Comparison of ENCODE assay signal across 8 cellular contexts in the genomic region with DNA sequence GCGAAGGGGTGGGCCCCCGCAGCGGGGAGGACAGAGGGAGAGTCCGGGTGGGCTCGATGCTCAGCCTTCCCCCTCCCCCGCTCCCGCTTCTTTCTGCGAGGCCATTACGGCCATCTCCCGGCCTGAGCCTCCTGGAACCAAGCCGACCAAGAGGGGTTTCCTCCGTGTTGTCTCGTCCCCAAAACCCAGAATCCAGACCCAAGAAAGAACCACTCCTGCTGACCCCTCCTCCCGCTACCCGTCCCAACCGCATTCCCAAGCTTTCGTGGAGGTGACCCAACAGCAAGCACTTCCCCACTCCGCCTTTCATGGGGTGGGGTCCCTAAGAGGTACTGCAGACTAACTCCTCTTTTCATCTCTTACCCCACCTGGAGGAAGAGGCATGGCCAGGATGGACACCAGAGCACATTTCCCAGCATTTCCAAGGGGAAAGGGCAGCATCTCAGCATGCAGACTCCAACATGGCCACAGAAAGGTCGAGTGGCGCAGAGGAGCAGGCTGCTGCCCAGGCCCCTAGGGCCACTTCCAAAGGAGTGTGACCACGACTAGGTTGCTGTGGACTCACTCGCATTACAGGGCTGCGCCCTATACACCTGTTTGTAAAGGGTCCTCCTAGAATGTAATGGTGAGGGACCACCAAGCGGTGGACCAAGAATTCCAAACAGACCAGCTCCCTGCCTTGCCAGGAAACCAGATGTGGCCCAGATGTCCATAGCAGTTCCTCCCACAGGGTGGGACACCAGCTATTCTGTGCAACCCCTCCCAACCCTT. TPM values are rescaled to one million over a fixed set of nuclear protein-coding genes. Genes with fewer than 3 reads are reported as not detected.
A peak's percentile ranks its signal among the peaks of the same experiment; 100 is the strongest.
DNase-seq lines count a peak whose midpoint lies in the region; ATAC-seq lines count a peak whose summit lies in the region.

No MANE protein-coding gene starts in this region.

- peak; percentile 6 for ATAC-seq in HG03139 (IDR thresholded peaks at IDR 0.05; ENCODE audit: unreplicated experiment)

- H3K27me3 ChIP-seq in subcutaneous abdominal adipose tissue (ENCODE audit: control insufficient read depth in 5 of 5, insufficient read depth in 4 of 5, low read length in 5 of 5) = peaks cover 0 to 3% (median 0%) of the 10 kb centered on the region in 5 donors

- DNase-seq in ELR (ENCODE audit: low read depth) (peak; percentile 45), amygdala (lab: John Stamatoyannopoulos, UW) (no peak), NCI-H1048 (lab: John Stamatoyannopoulos, UW) (no peak)
- peak; percentile 19 for DNase-seq in activated T-helper 2 cell treated with anti-CD3 and anti-CD28 coated beads, Interferon-gamma antibody, Interleukin-2, Interleukin-4, amounts not matched to agents 10 μg/mL and 5 μg/mL and 100 μg/mL, durations not matched to agents 14 hours and 24 hours and 36 hours (ENCODE audit: low spot score)
- DNase-seq in NK-92 treated with Interleukin-12 subunit alpha and Interleukin-12 subunit beta, amount 100 ng/mL, for 24 hours (lab: John Stamatoyannopoulos, UW) = no peak

- peaks cover 20% of the 10 kb centered on the region for H3K4me1 Mint-ChIP-seq in activated T-helper 2 cell treated with anti-CD3 and anti-CD28 coated beads, Interferon-gamma antibody, Interleukin-2, Interleukin-4, amounts not matched to agents 10 μg/mL and 5 μg/mL and 100 μg/mL, durations not matched to agents 14 hours and 24 hours and 36 hours (ENCODE audit: low read depth)

- H3K27me3 Mint-ChIP-seq in activated T-helper 2 cell treated with anti-CD3 and anti-CD28 coated beads, Interferon-gamma antibody, Interleukin-2, Interleukin-4, amounts not matched to agents 10 μg/mL and 5 μg/mL and 100 μg/mL, durations not matched to agents 14 hours and 24 hours and 36 hours (ENCODE audit: low read depth) = no peaks in the 10 kb centered on the region

- no peaks in the 10 kb centered on the region for H3K9me3 Mint-ChIP-seq in activated T-helper 2 cell treated with anti-CD3 and anti-CD28 coated beads, Interferon-gamma antibody, Interleukin-2, Interleukin-4, amounts not matched to agents 10 μg/mL and 5 μg/mL and 100 μg/mL, durations not matched to agents 14 hours and 24 hours and 36 hours

- H3K4me3 ChIP-seq in iPS-18c (ENCODE audit: insufficient read depth, low read depth, low read length) (peak overlapping the region; percentile 50), subcutaneous abdominal adipose tissue (ENCODE audit: low read depth in 1 of 5, low read length in 5 of 5) (peak overlapping the region; percentile 30 to 73 (median 49))

- peak overlapping the region in 1 of 5 donors; percentile 27 for H3K9ac ChIP-seq in subcutaneous abdominal adipose tissue (ENCODE audit: low read length in 5 of 5)

- no peaks in the 10 kb centered on the region for H3K9me3 ChIP-seq in iPS-18c (ENCODE audit: control insufficient read depth, insufficient read depth, low read length)
- H3K9me3 ChIP-seq in subcutaneous abdominal adipose tissue (ENCODE audit: control insufficient read depth in 5 of 5, low read length in 5 of 5) = no peaks in the 10 kb centered on the region

- H3K4me3 Mint-ChIP-seq in activated T-helper 2 cell treated with anti-CD3 and anti-CD28 coated beads, Interferon-gamma antibody, Interleukin-2, Interleukin-4, amounts not matched to agents 10 μg/mL and 5 μg/mL and 100 μg/mL, durations not matched to agents 14 hours and 24 hours and 36 hours (ENCODE audit: low read depth) = peak overlapping the region; percentile 83

- peaks cover 2 to 31% (median 27%) of the 10 kb centered on the region in 5 donors for H3K4me1 ChIP-seq in subcutaneous abdominal adipose tissue (ENCODE audit: control insufficient read depth in 5 of 5, insufficient read depth in 5 of 5, low read length in 5 of 5)

- no peaks in the 10 kb centered on the region for H3K36me3 Mint-ChIP-seq in activated T-helper 2 cell treated with anti-CD3 and anti-CD28 coated beads, Interferon-gamma antibody, Interleukin-2, Interleukin-4, amounts not matched to agents 10 μg/mL and 5 μg/mL and 100 μg/mL, durations not matched to agents 14 hours and 24 hours and 36 hours (ENCODE audit: low read depth)

- intact Hi-C loops in activated T-helper 2 cell treated with anti-CD3 and anti-CD28 coated beads, Interferon-gamma antibody, Interleukin-2, Interleukin-4, amounts not matched to agents 10 μg/mL and 5 μg/mL and 100 μg/mL, durations not matched to agents 14 hours and 24 hours and 36 hours (cut with micrococcal nuclease) = loop anchor here (1.0 to 10.0 kb wide), 7 partner anchors 9 to 407 kb away; no protein-coding TSS in a partner anchor

- no peaks in the 10 kb centered on the region for H3K36me3 ChIP-seq in subcutaneous abdominal adipose tissue (ENCODE audit: control insufficient read depth in 5 of 5, insufficient read depth in 5 of 5, low read length in 5 of 5)

- H3K27ac ChIP-seq in subcutaneous abdominal adipose tissue (ENCODE audit: low read depth, low read length) = no peak overlapping the region

- H3K27ac Mint-ChIP-seq in activated T-helper 2 cell treated with anti-CD3 and anti-CD28 coated beads, Interferon-gamma antibody, Interleukin-2, Interleukin-4, amounts not matched to agents 10 μg/mL and 5 μg/mL and 100 μg/mL, durations not matched to agents 14 hours and 24 hours and 36 hours = peak overlapping the region; percentile 90

RNA-seq across cellular contexts. Expression of a gene that starts 53.5 kb away (rescaled TPM):
- total RNA-seq in activated T-helper 2 cell treated with anti-CD3 and anti-CD28 coated beads, Interferon-gamma antibody, Interleukin-2, Interleukin-4, amounts not matched to agents 10 μg/mL and 5 μg/mL and 100 μg/mL, durations not matched to agents 14 hours and 24 hours and 36 hours = 67.3 and 70.3 TPM in 2 replicates

RNA-seq across cellular contexts. Expression of a gene that starts 53.6 kb away (rescaled TPM):
- 20.3 and 23.6 TPM in 2 replicates for total RNA-seq in activated T-helper 2 cell treated with anti-CD3 and anti-CD28 coated beads, Interferon-gamma antibody, Interleukin-2, Interleukin-4, amounts not matched to agents 10 μg/mL and 5 μg/mL and 100 μg/mL, durations not matched to agents 14 hours and 24 hours and 36 hours

Comparison
In these comparisons a context has a peak if more than half of its experiments do, and no peak if none do; other contexts are left out.
1. DNase-seq: peak in ELR (single experiment) and activated T-helper 2 cell treated with anti-CD3 and anti-CD28 coated beads, Interferon-gamma antibody, Interleukin-2, Interleukin-4, amounts not matched to agents 10 μg/mL and 5 μg/mL and 100 μg/mL, durations not matched to agents 14 hours and 24 hours and 36 hours (single experiment); none in amygdala (0 of 56), NK-92 treated with Interleukin-12 subunit alpha and Interleukin-12 subunit beta, amount 100 ng/mL, for 24 hours (single experiment) and NCI-H1048 (single experiment).